Comparison of ENCODE assay signal across 11 cellular contexts in the genomic region with DNA sequence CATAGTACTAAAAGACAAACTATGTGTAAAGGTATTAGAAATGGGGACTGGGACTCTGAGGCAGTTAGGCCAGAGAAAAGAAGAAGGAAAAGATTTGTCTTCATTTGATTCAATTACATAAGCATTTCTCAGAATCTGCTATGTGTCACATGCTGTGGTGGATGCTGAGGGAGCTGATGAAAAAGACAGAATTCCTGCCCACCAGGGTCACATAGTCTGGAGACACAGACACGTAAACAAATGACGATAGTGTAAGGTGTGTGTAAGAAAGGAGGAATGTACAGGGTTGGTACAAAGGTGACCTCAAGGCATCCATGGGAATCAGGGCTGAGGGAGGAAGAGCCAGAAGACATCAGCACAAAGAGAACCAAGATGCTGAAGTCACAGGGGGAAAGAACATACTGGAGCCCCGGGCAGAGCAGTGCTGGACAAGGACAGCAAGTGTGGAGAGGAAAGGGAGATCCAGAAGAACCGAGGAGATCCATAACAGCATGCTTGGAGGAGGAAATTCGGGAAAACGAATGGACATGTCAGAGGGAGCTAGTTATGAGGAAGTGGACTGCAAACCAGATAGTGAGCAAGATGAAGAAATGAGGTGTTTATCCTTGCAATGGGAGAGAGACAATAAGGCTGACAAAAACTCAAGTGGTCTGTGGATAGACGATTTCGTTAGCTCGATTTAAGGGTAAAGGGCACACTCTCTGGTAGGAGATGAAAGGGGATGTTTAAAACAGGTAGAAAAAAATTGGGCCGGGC. TPM values are rescaled to one million over a fixed set of nuclear protein-coding genes. Genes with fewer than 3 reads are reported as not detected.
DNase-seq lines count a peak whose midpoint lies in the region; ATAC-seq and TF ChIP-seq lines count a peak whose summit lies in the region.
"Had no signal": no experiment of that assay in that cellular context is flagged by ENCODE, and none has a peak within 500 bp of the region (broad histone marks: within the 10 kb centered on the region; RNA-seq: fewer than 3 reads in every experiment).

No MANE protein-coding gene starts in this region.

- POLR2A ChIA-PET in activated CD8-positive, alpha-beta T cell treated with anti-CD3 and anti-CD28 coated beads for 36 hours (lab: Charles Lee): no interaction called here

- H3K27ac Mint-ChIP-seq in activated naive CD4-positive, alpha-beta T cell treated with anti-CD3 and anti-CD28 coated beads, Interleukin-2, amount 50 U/mL, for 24 hours: no peak overlapping the region
- no peak overlapping the region for H3K27ac Mint-ChIP-seq in activated CD8-positive, alpha-beta T cell treated with anti-CD3 and anti-CD28 coated beads for 36 hours
- H3K27ac Mint-ChIP-seq in immature natural killer cell: peak overlapping the region in 5 of 6 donors; percentile 77 to 91 (median 85)

- H3K4me1 Mint-ChIP-seq in activated naive CD4-positive, alpha-beta T cell treated with anti-CD3 and anti-CD28 coated beads, Interleukin-2, amount 50 U/mL, for 24 hours: peaks cover 25% of the 10 kb centered on the region
- H3K4me1 Mint-ChIP-seq in activated CD8-positive, alpha-beta T cell treated with anti-CD3 and anti-CD28 coated beads for 36 hours (ENCODE audit: low read depth): peaks cover 16% of the 10 kb centered on the region
- H3K4me1 Mint-ChIP-seq in immature natural killer cell: peaks cover 20 to 24% of the 10 kb centered on the region in 2 donors

- H3K4me3 Mint-ChIP-seq in activated naive CD4-positive, alpha-beta T cell treated with anti-CD3 and anti-CD28 coated beads, Interleukin-2, amount 50 U/mL, for 24 hours: peak overlapping the region; percentile 78
- H3K4me3 Mint-ChIP-seq in activated CD8-positive, alpha-beta T cell treated with anti-CD3 and anti-CD28 coated beads for 36 hours: peak overlapping the region; percentile 67
- H3K4me3 Mint-ChIP-seq in immature natural killer cell: peak overlapping the region; percentile 82 to 88 (median 86)

- no peak for ATAC-seq in activated CD8-positive, alpha-beta T cell treated with anti-CD3 and anti-CD28 coated beads for 36 hours

- H3K9me3 Mint-ChIP-seq in activated naive CD4-positive, alpha-beta T cell treated with anti-CD3 and anti-CD28 coated beads, Interleukin-2, amount 50 U/mL, for 24 hours: no peaks in the 10 kb centered on the region
- no peaks in the 10 kb centered on the region for H3K9me3 Mint-ChIP-seq in activated CD8-positive, alpha-beta T cell treated with anti-CD3 and anti-CD28 coated beads for 36 hours
- no peaks in the 10 kb centered on the region for H3K9me3 Mint-ChIP-seq in immature natural killer cell

- no peak for DNase-seq in activated naive CD4-positive, alpha-beta T cell treated with anti-CD3 and anti-CD28 coated beads, Interleukin-2, amount 50 U/mL, for 16 hours
- no peak for DNase-seq in activated CD8-positive, alpha-beta T cell treated with anti-CD3 and anti-CD28 coated beads for 36 hours
- DNase-seq in immature natural killer cell (no peak), SKM-1 treated with dmso at 0.1 percent for 144 hours (lab: John Stamatoyannopoulos, UW; ENCODE audit: unreplicated experiment) (no peak), HuH-7.5 (ENCODE audit: low spot score) (no peak), KBM-7 (no peak), NCI-H69 (lab: John Stamatoyannopoulos, UW) (no peak)
- DNase-seq: Peyer's patch, small intestine, T1000 had no signal

- TF ChIP-seq CTCF in activated CD8-positive, alpha-beta T cell treated with anti-CD3 and anti-CD28 coated beads for 36 hours (IDR thresholded peaks at IDR 0.05): no peak

- H3K36me3 Mint-ChIP-seq in activated naive CD4-positive, alpha-beta T cell treated with anti-CD3 and anti-CD28 coated beads, Interleukin-2, amount 50 U/mL, for 24 hours: no peaks in the 10 kb centered on the region
- no peaks in the 10 kb centered on the region for H3K36me3 Mint-ChIP-seq in activated CD8-positive, alpha-beta T cell treated with anti-CD3 and anti-CD28 coated beads for 36 hours (ENCODE audit: low read depth)
- peaks cover 0 to 5% (median 0%) of the 10 kb centered on the region in 3 donors for H3K36me3 Mint-ChIP-seq in immature natural killer cell

- in situ Hi-C loops in KBM-7 (cut with MboI; ENCODE audit: low pct_unique_long_range_greater_than_20kb, low sequenced_read_pairs): loop anchor here (10.0 kb wide), 1 partner anchor 46 kb away; no protein-coding TSS in a partner anchor

- H3K27me3 Mint-ChIP-seq in activated naive CD4-positive, alpha-beta T cell treated with anti-CD3 and anti-CD28 coated beads, Interleukin-2, amount 50 U/mL, for 24 hours: peaks cover 10% of the 10 kb centered on the region
- H3K27me3 Mint-ChIP-seq in activated CD8-positive, alpha-beta T cell treated with anti-CD3 and anti-CD28 coated beads for 36 hours: peaks cover 16% of the 10 kb centered on the region
- peaks cover 15 to 30% (median 19%) of the 10 kb centered on the region in 3 donors for H3K27me3 Mint-ChIP-seq in immature natural killer cell (ENCODE audit: low read depth in 3 of 3)

- intact Hi-C loops in activated CD8-positive, alpha-beta T cell treated with anti-CD3 and anti-CD28 coated beads for 36 hours (cut with micrococcal nuclease): no loop called here

- CTCF ChIA-PET in activated CD8-positive, alpha-beta T cell treated with anti-CD3 and anti-CD28 coated beads for 36 hours (lab: Charles Lee): interaction anchor here (1.1 to 3.2 kb wide), 5 partner anchors 7 to 123 kb away, joined by 3 to 20 read pairs (median 7); no protein-coding TSS in a partner anchor

RNA-seq across cellular contexts. Expression of a gene that starts 1.2 kb away (rescaled TPM):
- 1 to 10 TPM; 1.6 to 1.7 TPM for total RNA-seq in activated CD8-positive, alpha-beta T cell treated with anti-CD3 and anti-CD28 coated beads for 36 hours
- 1 to 10 TPM; 1.7 to 2.2 (median 1.9) TPM for polyA plus RNA-seq in immature natural killer cell

Comparison
In these comparisons a context has a peak if more than half of its experiments do, and no peak if none do; other contexts are left out.
1. H3K27ac Mint-ChIP-seq: peak in immature natural killer cell (5 of 6); none in activated naive CD4-positive, alpha-beta T cell treated with anti-CD3 and anti-CD28 coated beads, Interleukin-2, amount 50 U/mL, for 24 hours (single experiment) and activated CD8-positive, alpha-beta T cell treated with anti-CD3 and anti-CD28 coated beads for 36 hours (single experiment).
2. Peak in every context shown above with its lines, with median percentiles within 50 percentile points of each other: H3K4me3 Mint-ChIP-seq.